ENCODE assay signal across 9 cellular contexts in the genomic region with DNA sequence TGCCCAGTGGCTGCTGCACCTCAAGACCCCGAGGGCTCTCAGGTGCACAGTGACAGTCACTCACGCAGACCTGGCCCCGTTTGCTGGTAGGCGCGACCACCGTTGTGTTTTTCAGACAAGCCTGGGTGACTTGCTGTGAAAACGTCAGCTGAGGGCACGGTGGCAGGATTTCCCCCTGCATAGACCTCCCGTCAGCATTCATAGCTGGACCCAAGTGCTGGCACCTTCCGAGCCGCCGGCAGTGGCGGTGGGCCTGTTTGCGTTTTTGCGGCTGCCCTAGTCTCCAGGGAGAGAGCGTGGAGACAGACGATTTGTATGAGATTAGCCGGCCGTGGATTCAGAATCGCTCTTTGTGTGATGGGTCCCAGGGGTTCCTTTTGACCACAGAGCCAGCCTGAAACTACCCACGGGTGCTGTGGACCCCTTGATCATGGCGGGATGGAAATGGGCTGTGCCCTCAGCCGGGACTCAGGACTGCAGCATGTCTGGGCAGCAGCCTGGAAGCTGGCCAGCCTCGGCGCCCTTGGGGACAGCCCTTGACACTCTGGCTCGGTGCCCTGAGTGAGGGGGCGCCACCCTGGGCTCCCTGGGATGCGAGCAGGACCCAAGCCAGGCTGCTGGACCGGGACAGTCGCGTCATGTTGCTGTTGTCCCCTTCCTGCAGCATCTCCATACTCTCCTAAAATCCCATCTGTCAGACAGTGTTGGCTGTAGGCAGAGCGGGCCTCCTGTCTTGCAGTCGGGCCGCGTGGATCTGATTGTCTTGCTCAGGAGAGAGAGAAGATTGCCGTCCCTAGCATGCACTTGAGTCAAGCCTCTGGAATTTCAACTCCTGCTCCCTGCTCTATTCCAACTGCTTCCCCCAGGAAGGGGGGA. TPM values are rescaled to one million over a fixed set of nuclear protein-coding genes. Genes with fewer than 3 reads are reported as not detected.
DNase-seq lines count a peak whose midpoint lies in the region; ATAC-seq and TF ChIP-seq lines count a peak whose summit lies in the region.
"Had no signal": no experiment of that assay in that cellular context is flagged by ENCODE, and none has a peak within 500 bp of the region (broad histone marks: within the 10 kb centered on the region; RNA-seq: fewer than 3 reads in every experiment).

No MANE protein-coding gene starts in this region.

- TF ChIP-seq CTCF in A673 (conservative IDR thresholded peaks at IDR 0.05; ENCODE audit: low read depth, low read length), result no peak

- H3K4me1 ChIP-seq in muscle layer of colon (ENCODE audit: insufficient read depth, low read length) (peaks cover 39% of the 10 kb centered on the region), aorta (ENCODE audit: control insufficient read depth in 1 of 2, insufficient read depth in 2 of 2, low read length in 2 of 2) (no peaks in the 10 kb centered on the region), A673 (ENCODE audit: insufficient read depth, low read length, poor library complexity, severe bottlenecking) (no peaks in the 10 kb centered on the region)

- H3K9me3 ChIP-seq in muscle layer of colon (ENCODE audit: low read length) (no peaks in the 10 kb centered on the region), aorta (ENCODE audit: control insufficient read depth, low read length) (no peaks in the 10 kb centered on the region), A673 (ENCODE audit: low read depth, low read length, poor library complexity, severe bottlenecking) (no peaks in the 10 kb centered on the region)

- ATAC-seq in aorta (ENCODE audit: low FRiP score), result peak; percentile 27

- peak overlapping the region; percentile 32 for H3K27ac ChIP-seq in cingulate gyrus (ENCODE audit: low read depth, low read length)
- H3K27ac ChIP-seq in muscle layer of colon (ENCODE audit: low read depth, low read length), result peak overlapping the region; percentile 81
- H3K27ac ChIP-seq in aorta (ENCODE audit: low read depth in 1 of 2, low read length in 2 of 2), result no peak overlapping the region
- H3K27ac ChIP-seq in A673 (ENCODE audit: low read depth, low read length, poor library complexity, severe bottlenecking), result no peak overlapping the region

- no TSS peak for BruUV-seq in A673 (replicated peaks; lab: Mats Ljungman, UMichigan)

- H3K4me3 ChIP-seq in muscle layer of colon (ENCODE audit: low read depth in 1 of 2, low read length in 2 of 2), result no peak overlapping the region
- H3K4me3 ChIP-seq in aorta (ENCODE audit: low read length in 2 of 2), result no peak overlapping the region
- no peak overlapping the region for H3K4me3 ChIP-seq in A673 (ENCODE audit: low read depth, low read length, poor library complexity, severe bottlenecking)

- WGBS in aorta, 2 donors, result 16 to 23% methylated on average over 36 of the region's 36 CpGs

- H3K9ac ChIP-seq in muscle layer of colon (ENCODE audit: low read length), result no peak overlapping the region

- POLR2A ChIA-PET in A673 (lab: Charles Lee; ENCODE audit: low non-redundant PET), result no interaction called here

- CTCF ChIA-PET in A673 (lab: Charles Lee), result no interaction called here

- intact Hi-C loops in aorta (cut with DNase I) (loop anchor here in 1 of 2 donors (10.0 kb wide), 1 partner anchor 47 kb away; no protein-coding TSS in a partner anchor), A673 (cut with micrococcal nuclease; ENCODE audit: unreplicated experiment) (no loop called here)

- DNase-seq in NCI-H526 (lab: John Stamatoyannopoulos, UW) (peak; percentile 25 to 48), NCI-H526 treated with DMSO at 0.1 percent for 48 hours (lab: John Stamatoyannopoulos, UW) (no peak), aorta (peak; percentile 58 to 78), OCI-M2 (lab: John Stamatoyannopoulos, UW; ENCODE audit: unreplicated experiment) (no peak), ureter (ENCODE audit: low spot score) (no peak), A673 (ENCODE audit: low spot score) (no peak)
- DNase-seq: activated CD4-positive, alpha-beta T cell treated with anti-CD3 and anti-CD28 coated beads, Interleukin-2, amount 50 U/mL, for 1 hour had no signal

- H3K27me3 ChIP-seq in muscle layer of colon (ENCODE audit: control insufficient read depth in 1 of 2, insufficient read depth in 2 of 2, low read length in 2 of 2), result no peaks in the 10 kb centered on the region
- H3K27me3 ChIP-seq in aorta (ENCODE audit: control insufficient read depth in 1 of 2, insufficient read depth in 2 of 2, low read length in 1 of 2), result no peaks in the 10 kb centered on the region
- H3K27me3 ChIP-seq in A673 (replicated peaks; ENCODE audit: insufficient read depth, low read depth, low read length, poor library complexity), result no peaks in the 10 kb centered on the region

- H3K36me3 ChIP-seq in muscle layer of colon (ENCODE audit: insufficient read depth, low read length) (no peaks in the 10 kb centered on the region), aorta (ENCODE audit: control insufficient read depth in 1 of 2, insufficient read depth in 2 of 2, low read length in 1 of 2) (no peaks in the 10 kb centered on the region), A673 (ENCODE audit: insufficient read depth, low read length, poor library complexity, severe bottlenecking) (no peaks in the 10 kb centered on the region)

RNA-seq across cellular contexts. Expression of gene KDM4B, which starts 8.6 kb away (rescaled TPM):
- total RNA-seq in aorta (10 to 100 TPM; 37.5 to 58.1 TPM), ureter (58.3 TPM), A673 (2021) (30.0 and 34.8 TPM in 2 replicates)
- 10 to 100 TPM in 1 of 2 donors, 1 to 10 TPM in 1; 4.4 to 14.1 TPM for polyA plus RNA-seq in aorta

Comparison
In these comparisons a context has a peak if more than half of its experiments do, and no peak if none do; other contexts are left out.
1. DNase-seq: peak in NCI-H526 (2 of 2) and aorta (2 of 2); none in NCI-H526 treated with DMSO at 0.1 percent for 48 hours (single experiment), OCI-M2 (single experiment), ureter (single experiment) and A673 (single experiment).
2. H3K27ac ChIP-seq: peak in cingulate gyrus (single experiment) and muscle layer of colon (single experiment); none in aorta (0 of 2) and A673 (single experiment).